Comparison of ENCODE assay signal across 13 cellular contexts in the genomic region with DNA sequence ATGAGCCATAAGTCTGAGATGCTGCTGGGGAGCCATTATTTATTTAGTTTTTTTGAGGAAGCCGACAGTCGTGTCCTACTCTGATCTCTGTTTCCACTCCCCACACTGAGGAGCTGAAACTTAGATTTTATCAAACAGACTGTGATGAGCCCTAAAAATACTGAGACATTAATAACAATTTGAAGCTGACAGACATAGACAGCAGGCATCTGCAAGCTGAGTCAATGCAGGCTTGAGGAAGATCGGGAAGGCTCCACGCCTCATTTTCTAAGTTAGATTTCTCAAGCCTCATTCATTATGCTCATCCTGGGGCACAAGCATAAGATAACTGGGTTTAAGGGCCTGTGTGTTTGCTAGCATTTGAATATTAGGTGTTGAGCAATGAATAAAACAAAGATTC. TPM values are rescaled to one million over a fixed set of nuclear protein-coding genes. Genes with fewer than 3 reads are reported as not detected.
DNase-seq lines count a peak whose midpoint lies in the region; ATAC-seq and TF ChIP-seq lines count a peak whose summit lies in the region.
"Had no signal": no experiment of that assay in that cellular context is flagged by ENCODE, and none has a peak within 500 bp of the region (broad histone marks: within the 10 kb centered on the region; RNA-seq: fewer than 3 reads in every experiment).

No MANE protein-coding gene starts in this region.

- no peaks in the 10 kb centered on the region for H3K9me2 ChIP-seq in SK-N-SH

- H3K36me3 Mint-ChIP-seq in nephron progenitor cell (ENCODE audit: low read depth) = peaks cover 35% of the 10 kb centered on the region
- H3K36me3 Mint-ChIP-seq in type B pancreatic cell = peaks cover 8% of the 10 kb centered on the region
- H3K36me3 Mint-ChIP-seq: CD14-positive monocyte had no signal

- TF ChIP-seq EP300 in SK-N-SH (IDR thresholded peaks at IDR 0.05; ENCODE audit: borderline replicate concordance in 1 of 2, low read depth in 1 of 2, low read length in 1 of 2) = peak in 1 of 2 experiments; percentile 52; a peak in 1 of 4 replicates

- no peaks in the 10 kb centered on the region for H3K9me3 ChIP-seq in SK-N-SH

- CTCF ChIA-PET in SK-N-SH (lab: Yijun Ruan, JAX) = interaction anchor here (1.0 to 1.2 kb wide), 2 partner anchors 61 to 128 kb away, joined by 3 read pairs; no protein-coding TSS in a partner anchor

- H3K4me1 Mint-ChIP-seq in nephron progenitor cell (peaks cover 33% of the 10 kb centered on the region), type B pancreatic cell (ENCODE audit: unreplicated experiment) (peaks cover 9% of the 10 kb centered on the region)
- no peaks in the 10 kb centered on the region for H3K4me1 Mint-ChIP-seq in stimulated activated naive CD8-positive, alpha-beta T cell treated with anti-CD3 and anti-CD28 coated beads, Interleukin-15, amount 100 ng/mL, for 72 hours
- H3K4me1 Mint-ChIP-seq: CD14-positive monocyte had no signal

- H3K9me3 Mint-ChIP-seq in nephron progenitor cell = peaks cover 14% of the 10 kb centered on the region
- H3K9me3 Mint-ChIP-seq in type B pancreatic cell = peaks cover 5% of the 10 kb centered on the region
- peaks cover 5 to 14% of the 10 kb centered on the region in 2 donors for H3K9me3 Mint-ChIP-seq in stimulated activated naive CD8-positive, alpha-beta T cell treated with anti-CD3 and anti-CD28 coated beads, Interleukin-15, amount 100 ng/mL, for 72 hours
- H3K9me3 Mint-ChIP-seq: H9 had no signal

- no peak for TF ChIP-seq RAD21 in SK-N-SH (IDR thresholded peaks at IDR 0.05; ENCODE audit: low read length)

- no peaks in the 10 kb centered on the region for H3K36me3 ChIP-seq in SK-N-SH (replicated peaks in 1 of 2; ENCODE audit: control insufficient read depth in 1 of 2, insufficient read depth in 2 of 2, low read length in 1 of 2)

- no peak overlapping the region for H3K4me3 ChIP-seq in SK-N-SH (ENCODE audit: low read depth in 2 of 2, low read length in 1 of 2)
- H3K4me3 ChIP-seq: A549 had no signal

- H2AFZ ChIP-seq in SK-N-SH (ENCODE audit: low read depth) = no peak overlapping the region

- H3K27ac Mint-ChIP-seq in nephron progenitor cell (peak overlapping the region; percentile 46), type B pancreatic cell (peak overlapping the region; percentile 43)
- no peak overlapping the region for H3K27ac Mint-ChIP-seq in stimulated activated naive CD8-positive, alpha-beta T cell treated with anti-CD3 and anti-CD28 coated beads, Interleukin-15, amount 100 ng/mL, for 72 hours
- H3K27ac Mint-ChIP-seq: CD14-positive monocyte; CD8-positive, alpha-beta T cell had no signal

- peaks cover 7% of the 10 kb centered on the region for H3F3A ChIP-seq in SK-N-SH (replicated peaks; ENCODE audit: insufficient read depth)

- no peaks in the 10 kb centered on the region for H3K79me2 ChIP-seq in SK-N-SH (ENCODE audit: insufficient read depth)

- H3K9ac ChIP-seq in SK-N-SH = no peak overlapping the region

- no peak overlapping the region for H3K4me3 Mint-ChIP-seq in nephron progenitor cell
- no peak overlapping the region for H3K4me3 Mint-ChIP-seq in type B pancreatic cell
- no peak overlapping the region for H3K4me3 Mint-ChIP-seq in stimulated activated naive CD8-positive, alpha-beta T cell treated with anti-CD3 and anti-CD28 coated beads, Interleukin-15, amount 100 ng/mL, for 72 hours
- H3K4me3 Mint-ChIP-seq: CD14-positive monocyte; CD8-positive, alpha-beta T cell; H9 had no signal

- H3K27me3 ChIP-seq in SK-N-SH (ENCODE audit: insufficient read depth) = no peaks in the 10 kb centered on the region

- H3K27ac ChIP-seq in SK-N-SH (ENCODE audit: low read depth in 2 of 2, low read length in 1 of 2) (peak overlapping the region in 1 of 2 experiments; percentile 44; a peak in 2 of 4 replicates), angular gyrus (ENCODE audit: low read depth, low read length) (peak overlapping the region; percentile 62)
- H3K27ac ChIP-seq: A549 had no signal

- H3K4me2 ChIP-seq in SK-N-SH = peak overlapping the region; percentile 45; the same call in 1 of the 2 replicates
- H3K4me2 ChIP-seq: A549 had no signal

- peaks cover 3% of the 10 kb centered on the region for H3K27me3 Mint-ChIP-seq in nephron progenitor cell (ENCODE audit: low read depth, poor library complexity)
- H3K27me3 Mint-ChIP-seq in type B pancreatic cell = no peaks in the 10 kb centered on the region
- H3K27me3 Mint-ChIP-seq in stimulated activated naive CD8-positive, alpha-beta T cell treated with anti-CD3 and anti-CD28 coated beads, Interleukin-15, amount 100 ng/mL, for 72 hours = no peaks in the 10 kb centered on the region

- H4K20me1 ChIP-seq in SK-N-SH (ENCODE audit: insufficient read depth) = no peaks in the 10 kb centered on the region

- no peak for ATAC-seq in HG02870 (IDR thresholded peaks at IDR 0.05; ENCODE audit: unreplicated experiment)
- ATAC-seq in stimulated activated naive CD8-positive, alpha-beta T cell treated with anti-CD3 and anti-CD28 coated beads, Interleukin-15, amount 100 ng/mL, for 72 hours = no peak
- ATAC-seq: CD8-positive, alpha-beta T cell had no signal

- TF ChIP-seq CTCF in SK-N-SH (IDR thresholded peaks at IDR 0.05) = no peak
- no peak for TF ChIP-seq CTCF in nephron progenitor cell (IDR thresholded peaks at IDR 0.05)
- no peak for TF ChIP-seq CTCF in type B pancreatic cell (conservative IDR thresholded peaks at IDR 0.05)

- DNase-seq in SK-N-SH = peak; percentile 39
- DNase-seq in nephron progenitor cell = no peak
- no peak for DNase-seq in type B pancreatic cell (ENCODE audit: extremely low spot score, unreplicated experiment)
- DNase-seq in stimulated activated naive CD8-positive, alpha-beta T cell treated with anti-CD3 and anti-CD28 coated beads, Interleukin-15, amount 100 ng/mL, for 72 hours = no peak
- DNase-seq: CD8-positive, alpha-beta T cell; DMS79 treated with DMSO at 0.1 percent for 48 hours; GDM1; GOT3; H9 had no signal

- 39% methylated on average over 4 of the region's 4 CpGs for WGBS in SK-N-SH (ENCODE audit: low lambda C conversion rate)

- H3K4me1 ChIP-seq in SK-N-SH (ENCODE audit: control insufficient read depth in 1 of 2, insufficient read depth in 2 of 2, low read depth in 1 of 2, low read length in 1 of 2) = peaks cover 3 to 16% of the 10 kb centered on the region in 2 experiments; a peak in 2 of 4 replicates

- POLR2A ChIA-PET in SK-N-SH (lab: Yijun Ruan, JAX) = no interaction called here

TF ChIP-seq in SK-N-SH, 30 proteins besides CTCF, POLR2A, EP300 and RAD21:
- TF ChIP-seq NFIC (IDR thresholded peaks at IDR 0.05; ENCODE audit: borderline replicate concordance) = no peak
- TF ChIP-seq NRF1 (IDR thresholded peaks at IDR 0.05; ENCODE audit: low read depth, low read length) = no peak
- TF ChIP-seq, protein P1, sequence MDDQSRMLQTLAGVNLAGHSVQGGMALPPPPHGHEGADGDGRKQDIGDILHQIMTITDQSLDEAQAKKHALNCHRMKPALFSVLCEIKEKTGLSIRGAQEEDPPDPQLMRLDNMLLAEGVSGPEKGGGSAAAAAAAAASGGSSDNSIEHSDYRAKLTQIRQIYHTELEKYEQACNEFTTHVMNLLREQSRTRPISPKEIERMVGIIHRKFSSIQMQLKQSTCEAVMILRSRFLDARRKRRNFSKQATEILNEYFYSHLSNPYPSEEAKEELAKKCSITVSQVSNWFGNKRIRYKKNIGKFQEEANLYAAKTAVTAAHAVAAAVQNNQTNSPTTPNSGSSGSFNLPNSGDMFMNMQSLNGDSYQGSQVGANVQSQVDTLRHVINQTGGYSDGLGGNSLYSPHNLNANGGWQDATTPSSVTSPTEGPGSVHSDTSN (IDR thresholded peaks at IDR 0.05) = peak; percentile 80
- no peak for TF ChIP-seq SIN3A (IDR thresholded peaks at IDR 0.05; ENCODE audit: borderline replicate concordance, low read depth, low read length)
- TF ChIP-seq TEAD4 (IDR thresholded peaks at IDR 0.05; ENCODE audit: borderline replicate concordance, insufficient read depth) = no peak
- no peak for TF ChIP-seq ELF1 (IDR thresholded peaks at IDR 0.05)
- TF ChIP-seq GATA2 (CRISPR knock-in tag; IDR thresholded peaks at IDR 0.05) = peak; percentile 58
- TF ChIP-seq FOXJ3 (CRISPR knock-in tag; IDR thresholded peaks at IDR 0.05) = no peak
- TF ChIP-seq FOXM1 (IDR thresholded peaks at IDR 0.05; ENCODE audit: low read depth) = no peak
- TF ChIP-seq TCF12 (IDR thresholded peaks at IDR 0.05) = peak; percentile 48; the same call in 1 of the 2 replicates
- TF ChIP-seq JUND (IDR thresholded peaks at IDR 0.05) = no peak
- TF ChIP-seq, protein P2, sequence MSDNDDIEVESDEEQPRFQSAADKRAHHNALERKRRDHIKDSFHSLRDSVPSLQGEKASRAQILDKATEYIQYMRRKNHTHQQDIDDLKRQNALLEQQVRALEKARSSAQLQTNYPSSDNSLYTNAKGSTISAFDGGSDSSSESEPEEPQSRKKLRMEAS (IDR thresholded peaks at IDR 0.05; ENCODE audit: low read depth) = no peak
- no peak for TF ChIP-seq CHD2 (IDR thresholded peaks at IDR 0.05; ENCODE audit: low read length, partially characterized antibody)

RNA-seq across cellular contexts. Expression of a gene that starts 26.3 kb away (rescaled TPM):
- polyA plus RNA-seq in SK-N-SH (2012; rRNA removed) = 1.5 and 1.9 TPM in 2 replicates
- polyA plus RNA-seq in SK-N-SH (2012; cell fraction: cytosol; rRNA removed) = 0.98 and 1.4 TPM in 2 replicates
- 3.6 and 3.7 TPM in 2 replicates for polyA plus RNA-seq in SK-N-SH (2012; cell fraction: nucleus; rRNA removed)
- total RNA-seq in type B pancreatic cell (ENCODE audit: low replicate concordance) = 5.3 and 12.4 TPM in 2 replicates
- polyA plus RNA-seq: CD14-positive monocyte had no signal

Comparison
In these comparisons a context has a peak if more than half of its experiments do, and no peak if none do; other contexts are left out.
1. H3K27ac Mint-ChIP-seq: peak in nephron progenitor cell (single experiment) and type B pancreatic cell (single experiment); none in stimulated activated naive CD8-positive, alpha-beta T cell treated with anti-CD3 and anti-CD28 coated beads, Interleukin-15, amount 100 ng/mL, for 72 hours (0 of 2).